ENCODE assay signal across 12 cellular contexts in the genomic region with DNA sequence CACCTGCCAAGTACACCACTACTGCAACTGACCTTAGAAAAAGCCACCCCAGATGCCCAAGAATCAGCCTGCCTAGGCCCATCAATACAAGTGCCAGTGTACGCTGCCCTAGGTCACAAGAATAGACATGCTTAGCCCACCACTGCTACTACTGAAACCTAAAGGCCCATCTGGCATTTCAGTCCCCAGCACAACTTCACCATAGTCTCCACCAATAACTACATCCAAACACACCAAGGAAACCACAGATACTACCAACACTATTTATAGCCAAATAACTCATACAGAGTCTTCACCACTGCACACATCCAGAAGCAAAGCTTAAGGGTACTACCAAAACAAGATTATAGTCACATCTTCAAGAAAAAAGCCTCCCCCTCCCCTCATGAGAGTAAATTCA. TPM values are rescaled to one million over a fixed set of nuclear protein-coding genes. Genes with fewer than 3 reads are reported as not detected.
DNase-seq lines count a peak whose midpoint lies in the region; ATAC-seq and TF ChIP-seq lines count a peak whose summit lies in the region.
"Had no signal": no experiment of that assay in that cellular context is flagged by ENCODE, and none has a peak within 500 bp of the region (broad histone marks: within the 10 kb centered on the region; RNA-seq: fewer than 3 reads in every experiment).

No MANE protein-coding gene starts in this region.

- H4K8ac ChIP-seq in mesenchymal stem cell (ENCODE audit: low read length) = no peak overlapping the region

- peak overlapping the region in 2 of 11 experiments; percentile 1 to 36; a peak in 3 of 22 replicates for H3K27ac ChIP-seq in BLaER1 treated with 17β-estradiol and CSF1 and Interleukin-3, amounts not matched to agents 10 nM and 100 nM
- H3K27ac ChIP-seq in SJCRH30 = peak overlapping the region; percentile 73; the same call in 1 of the 2 replicates
- H3K27ac ChIP-seq in mesenchymal stem cell (ENCODE audit: low read length, poor library complexity, severe bottlenecking) = no peak overlapping the region
- H3K27ac ChIP-seq in neural progenitor cell = no peak overlapping the region
- H3K27ac ChIP-seq: heart right ventricle, prostate gland, suprapubic skin had no signal

- no peak overlapping the region for H3K14ac ChIP-seq in mesenchymal stem cell (ENCODE audit: low read length in 2 of 2)

- H3K4me1 Mint-ChIP-seq in neural progenitor cell = peaks cover 22% of the 10 kb centered on the region

- peak overlapping the region; percentile 39 to 84 (median 77) for H3K4me2 ChIP-seq in BLaER1 treated with 17β-estradiol and CSF1 and Interleukin-3, amounts not matched to agents 10 nM and 100 nM
- H3K4me2 ChIP-seq in mesenchymal stem cell (ENCODE audit: low read length, poor library complexity, severe bottlenecking) (no peak overlapping the region), neural progenitor cell (no peak overlapping the region)

- H4K20me1 ChIP-seq in BLaER1 treated with 17β-estradiol and CSF1 and Interleukin-3, amounts not matched to agents 10 nM and 100 nM = no peaks in the 10 kb centered on the region
- no peaks in the 10 kb centered on the region for H4K20me1 ChIP-seq in neural progenitor cell (ENCODE audit: low read depth)

- peaks cover 19 to 36% (median 25%) of the 10 kb centered on the region in 10 experiments for H3K4me1 ChIP-seq in BLaER1 treated with 17β-estradiol and CSF1 and Interleukin-3, amounts not matched to agents 10 nM and 100 nM
- H3K4me1 ChIP-seq in SJCRH30 = peaks cover 44% of the 10 kb centered on the region
- peaks cover 2% of the 10 kb centered on the region for H3K4me1 ChIP-seq in mesenchymal stem cell (ENCODE audit: control insufficient read depth, insufficient read depth, low read depth, low read length)
- no peaks in the 10 kb centered on the region for H3K4me1 ChIP-seq in neural progenitor cell
- H3K4me1 ChIP-seq: suprapubic skin had no signal

- H3K27me3 Mint-ChIP-seq in neural progenitor cell (ENCODE audit: insufficient read depth, low read depth) = peaks cover 8% of the 10 kb centered on the region

- H3K23ac ChIP-seq in mesenchymal stem cell (ENCODE audit: low read length in 2 of 2) = no peak overlapping the region

- H3K9me3 Mint-ChIP-seq in neural progenitor cell = peaks cover 17% of the 10 kb centered on the region

- H2BK15ac ChIP-seq in mesenchymal stem cell (ENCODE audit: low read depth, poor library complexity, severe bottlenecking) = no peak overlapping the region

- H3K79me1 ChIP-seq in mesenchymal stem cell (replicated peaks; ENCODE audit: low read length, poor library complexity, severe bottlenecking) = no peaks in the 10 kb centered on the region

- TF ChIP-seq CTCF in neural progenitor cell (IDR thresholded peaks at IDR 0.05) = no peak

- 90% methylated on average over 1 of the region's 1 CpG for WGBS in mesenchymal stem cell

- no peak overlapping the region for H2BK120ac ChIP-seq in mesenchymal stem cell (ENCODE audit: low read depth, low read length)

- peaks cover 0 to 27% (median 0%) of the 10 kb centered on the region in 11 experiments; a peak in 5 of 22 replicates for H3K36me3 ChIP-seq in BLaER1 treated with 17β-estradiol and CSF1 and Interleukin-3, amounts not matched to agents 10 nM and 100 nM
- no peaks in the 10 kb centered on the region for H3K36me3 ChIP-seq in SJCRH30
- no peaks in the 10 kb centered on the region for H3K36me3 ChIP-seq in mesenchymal stem cell (ENCODE audit: control insufficient read depth in 1 of 2, insufficient read depth in 2 of 2, low read depth in 1 of 2, low read length in 2 of 2)
- no peaks in the 10 kb centered on the region for H3K36me3 ChIP-seq in neural progenitor cell
- H3K36me3 ChIP-seq: heart right ventricle, prostate gland, suprapubic skin had no signal

- H3K79me2 ChIP-seq in neural progenitor cell (ENCODE audit: low read depth) = no peaks in the 10 kb centered on the region

- no peak overlapping the region for H2AFZ ChIP-seq in mesenchymal stem cell (ENCODE audit: low read depth, low read length)
- H2AFZ ChIP-seq in neural progenitor cell (replicated peaks) = no peak overlapping the region

- H3F3A ChIP-seq in neural progenitor cell (ENCODE audit: low read depth) = no peaks in the 10 kb centered on the region

- no peak overlapping the region for H3K9ac ChIP-seq in BLaER1 treated with 17β-estradiol and CSF1 and Interleukin-3, amounts not matched to agents 10 nM and 100 nM
- H3K9ac ChIP-seq in mesenchymal stem cell (ENCODE audit: low read length) (no peak overlapping the region), neural progenitor cell (no peak overlapping the region)

- DNase-seq in SJCRH30 (peak in 1 of 2 experiments; percentile 9), mesenchymal stem cell (no peak), OCI-M2 (lab: John Stamatoyannopoulos, UW; ENCODE audit: unreplicated experiment) (no peak), neural progenitor cell (ENCODE audit: low spot score) (no peak)
- DNase-seq in activated CD4-positive, alpha-beta T cell treated with anti-CD3 and anti-CD28 coated beads for 4 hours = no peak
- DNase-seq: heart right ventricle had no signal

- H2BK5ac ChIP-seq in mesenchymal stem cell (ENCODE audit: low read depth, low read length, poor library complexity, severe bottlenecking) = no peak overlapping the region

- peak; percentile 67 for ATAC-seq in GM19452 (IDR thresholded peaks at IDR 0.05; ENCODE audit: unreplicated experiment)
- peak; percentile 77 for ATAC-seq in HG03025 (IDR thresholded peaks at IDR 0.05; ENCODE audit: low FRiP score, unreplicated experiment)
- ATAC-seq: heart right ventricle had no signal

- no peaks in the 10 kb centered on the region for H3K36me3 Mint-ChIP-seq in neural progenitor cell

- no peak overlapping the region for H3K18ac ChIP-seq in mesenchymal stem cell (ENCODE audit: low read depth in 1 of 2, low read length in 2 of 2)

- no peak overlapping the region for H3K4ac ChIP-seq in mesenchymal stem cell (ENCODE audit: low read depth in 1 of 2, low read length in 2 of 2)

- H2BK12ac ChIP-seq in mesenchymal stem cell (ENCODE audit: low read length in 2 of 2) = no peak overlapping the region

- no peaks in the 10 kb centered on the region for H3K27me3 ChIP-seq in BLaER1 treated with 17β-estradiol and CSF1 and Interleukin-3, amounts not matched to agents 10 nM and 100 nM
- no peaks in the 10 kb centered on the region for H3K27me3 ChIP-seq in SJCRH30
- peaks cover 10 to 18% of the 10 kb centered on the region in 2 experiments for H3K27me3 ChIP-seq in mesenchymal stem cell (ENCODE audit: control insufficient read depth in 1 of 2, insufficient read depth in 1 of 2, low read length in 2 of 2)
- no peaks in the 10 kb centered on the region for H3K27me3 ChIP-seq in neural progenitor cell

- H3K27ac Mint-ChIP-seq in neural progenitor cell = no peak overlapping the region

- H3K9me3 ChIP-seq in BLaER1 treated with 17β-estradiol and CSF1 and Interleukin-3, amounts not matched to agents 10 nM and 100 nM (replicated peaks in 1 of 11) = peaks cover 27 to 39% (median 37%) of the 10 kb centered on the region in 11 experiments
- H3K9me3 ChIP-seq in SJCRH30 (replicated peaks) (no peaks in the 10 kb centered on the region; the same call in 1 of the 2 replicates), mesenchymal stem cell (ENCODE audit: control insufficient read depth, low read length) (peaks cover 7% of the 10 kb centered on the region), neural progenitor cell (ENCODE audit: low read depth) (peaks cover 2% of the 10 kb centered on the region)
- H3K9me3 ChIP-seq: prostate gland had no signal

- no peak overlapping the region for H3K4me3 ChIP-seq in BLaER1 treated with 17β-estradiol and CSF1 and Interleukin-3, amounts not matched to agents 10 nM and 100 nM
- no peak overlapping the region for H3K4me3 ChIP-seq in SJCRH30
- H3K4me3 ChIP-seq in mesenchymal stem cell (ENCODE audit: insufficient read depth in 1 of 2, low read depth in 1 of 2, low read length in 2 of 2) = no peak overlapping the region
- no peak overlapping the region for H3K4me3 ChIP-seq in neural progenitor cell
- H3K4me3 ChIP-seq: heart right ventricle, prostate gland, suprapubic skin had no signal

- H2AK5ac ChIP-seq in mesenchymal stem cell (ENCODE audit: low read length, severe bottlenecking) = no peak overlapping the region

- H4K91ac ChIP-seq in mesenchymal stem cell (ENCODE audit: low read length) = no peak overlapping the region

- H3K4me3 Mint-ChIP-seq in neural progenitor cell = no peak overlapping the region

RNA-seq across cellular contexts. Expression of a gene that starts 28.2 kb away (rescaled TPM):
- 0.06 TPM in 1 of 2 replicates, not detected in the other for total RNA-seq in SJCRH30 (2014; rRNA removed; shearing (Covaris generic))
- polyA plus RNA-seq in mesenchymal stem cell (2013, experiment 1 of 2) = not detected
- not detected for polyA plus RNA-seq in mesenchymal stem cell (2013, experiment 2 of 2)
- not detected in 2 replicates for total RNA-seq in neural progenitor cell (ENCODE audit: low replicate concordance)
- total RNA-seq: heart right ventricle, prostate gland, RPMI7951, suprapubic skin had no signal

RNA-seq across cellular contexts. Expression of a gene that starts 30.1 kb away (rescaled TPM):
- not detected in 2 replicates for total RNA-seq in SJCRH30 (2014; rRNA removed; shearing (Covaris generic))
- 5.2 TPM for polyA plus RNA-seq in mesenchymal stem cell (2013, experiment 1 of 2)
- polyA plus RNA-seq in mesenchymal stem cell (2013, experiment 2 of 2) = 5.7 TPM
- not detected in 2 replicates for total RNA-seq in neural progenitor cell (ENCODE audit: low replicate concordance)
- total RNA-seq: prostate gland, RPMI7951 had no signal

RNA-seq across cellular contexts. Expression of a gene that starts 55.4 kb away (rescaled TPM):
- 0.06 TPM in 1 of 2 replicates, not detected in the other for total RNA-seq in SJCRH30 (2014; rRNA removed; shearing (Covaris generic))
- not detected for polyA plus RNA-seq in mesenchymal stem cell (2013, experiment 1 of 2)
- polyA plus RNA-seq in mesenchymal stem cell (2013, experiment 2 of 2) = 0.01 TPM
- total RNA-seq in neural progenitor cell (ENCODE audit: low replicate concordance) = not detected in 2 replicates
- total RNA-seq: RPMI7951, suprapubic skin had no signal

Comparison
In these comparisons a context has a peak if more than half of its experiments do, and no peak if none do; other contexts are left out.
1. H3K4me2 ChIP-seq: peak in BLaER1 treated with 17β-estradiol and CSF1 and Interleukin-3, amounts not matched to agents 10 nM and 100 nM (11 of 11); none in mesenchymal stem cell (single experiment) and neural progenitor cell (single experiment).